Comparison of ENCODE assay signal across 8 cellular contexts in the genomic region with DNA sequence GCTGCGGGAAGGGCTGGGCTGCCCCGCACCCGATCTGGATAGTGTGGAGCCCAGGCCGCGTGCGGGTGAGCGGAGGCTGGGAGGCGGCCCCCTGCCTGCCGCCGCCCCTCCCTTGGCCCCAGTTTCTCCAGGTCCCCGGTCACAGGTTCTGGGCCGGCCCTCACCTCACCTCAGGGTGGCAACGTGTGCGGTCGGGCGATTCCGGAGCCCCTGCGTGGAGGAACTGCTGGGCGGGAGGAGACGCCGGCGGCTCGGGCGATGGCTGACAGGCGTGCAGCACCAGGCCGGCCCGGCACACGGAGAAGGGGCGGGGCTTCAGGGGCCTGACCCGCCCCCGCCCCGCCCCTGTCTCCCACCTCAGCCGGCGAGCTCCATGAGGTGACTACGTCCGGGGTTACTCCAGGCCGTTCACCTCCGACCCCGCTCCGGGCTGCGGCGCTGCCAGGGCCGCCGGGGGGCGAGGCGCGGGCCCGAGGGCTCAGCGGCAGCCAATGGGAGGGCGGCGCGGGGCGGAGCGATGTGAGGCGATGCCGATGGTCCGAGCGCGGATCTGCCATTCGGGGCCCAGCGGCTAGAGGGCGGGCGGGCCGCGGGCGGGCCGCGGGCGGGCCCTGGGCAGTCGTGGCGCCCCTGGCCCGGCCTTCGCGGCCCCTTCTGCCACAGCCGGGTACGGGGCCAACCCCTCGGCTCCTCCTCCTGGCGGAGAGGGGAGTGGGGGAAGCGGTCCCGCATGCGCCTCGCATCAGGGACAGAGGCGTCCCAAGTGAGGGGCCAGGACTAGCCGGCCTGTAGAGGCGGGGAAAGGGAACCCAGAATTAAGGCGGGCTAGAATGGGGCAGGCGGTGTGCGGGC. TPM values are rescaled to one million over a fixed set of nuclear protein-coding genes. Genes with fewer than 3 reads are reported as not detected.
A peak's percentile ranks its signal among the peaks of the same experiment; 100 is the strongest.
DNase-seq lines count a peak whose midpoint lies in the region; ATAC-seq and TF ChIP-seq lines count a peak whose summit lies in the region.

No MANE protein-coding gene starts in this region.

- peak overlapping the region; percentile 96 for H3K9ac ChIP-seq in BLaER1

- ATAC-seq in HG03439 (IDR thresholded peaks at IDR 0.05; ENCODE audit: unreplicated experiment): peak; percentile 90
- peak; percentile 88 for ATAC-seq in left lobe of liver

- peaks cover 37% of the 10 kb centered on the region for H4K20me1 ChIP-seq in BLaER1

- H3K4me2 ChIP-seq in BLaER1: peak overlapping the region; percentile 80

- H3K27me3 ChIP-seq in BLaER1: no peaks in the 10 kb centered on the region

- H3K9me3 ChIP-seq in BLaER1: no peaks in the 10 kb centered on the region

- H3K4me1 ChIP-seq in BLaER1: peaks cover 27% of the 10 kb centered on the region

- H3K27ac ChIP-seq in BLaER1 (peak overlapping the region; percentile 91), coronary artery (peak overlapping the region; percentile 88 to 92)

- H3K4me3 ChIP-seq in BLaER1 (peak overlapping the region; percentile 98), coronary artery (peak overlapping the region; percentile 89)

- peak; percentile 35 for TF ChIP-seq CTCF in coronary artery (IDR thresholded peaks at IDR 0.05)

- DNase-seq in GM19238 (ENCODE audit: insufficient read length, low spot score) (peak; percentile 99), NCI-H524 (lab: John Stamatoyannopoulos, UW) (peak; percentile 82 to 90), coronary artery (ENCODE audit: low spot score) (peak; percentile 97), left lobe of liver (ENCODE audit: low spot score) (peak; percentile 98)
- DNase-seq in activated CD4-positive, alpha-beta T cell treated with anti-CD3 and anti-CD28 coated beads for 48 hours: peak; percentile 95
- DNase-seq in stimulated activated CD4-positive, alpha-beta T cell treated with anti-CD3 and anti-CD28 coated beads, Interleukin-2, amount 100 ng/mL, for 24 hours: peak; percentile 87 to 94

- H3K36me3 ChIP-seq in BLaER1: peaks cover 12% of the 10 kb centered on the region

RNA-seq across cellular contexts. Expression of gene C17orf78, which starts 16.7 kb away (rescaled TPM):
- not detected for total RNA-seq in left lobe of liver

RNA-seq across cellular contexts. Expression of gene ACACA, which starts 47.6 kb away (rescaled TPM):
- total RNA-seq in left lobe of liver: 37.9 TPM

RNA-seq across cellular contexts. Expression of gene TADA2A, which starts 47.6 kb away (rescaled TPM):
- total RNA-seq in left lobe of liver: 8.6 TPM

Comparison
In these comparisons a context has a peak if more than half of its experiments do, and no peak if none do; other contexts are left out.
1. Peak in every context shown above with its lines: DNase-seq, ATAC-seq, H3K4me3 ChIP-seq and H3K27ac ChIP-seq.